11 cellular contexts compared by ENCODE assay signal in the genomic region with DNA sequence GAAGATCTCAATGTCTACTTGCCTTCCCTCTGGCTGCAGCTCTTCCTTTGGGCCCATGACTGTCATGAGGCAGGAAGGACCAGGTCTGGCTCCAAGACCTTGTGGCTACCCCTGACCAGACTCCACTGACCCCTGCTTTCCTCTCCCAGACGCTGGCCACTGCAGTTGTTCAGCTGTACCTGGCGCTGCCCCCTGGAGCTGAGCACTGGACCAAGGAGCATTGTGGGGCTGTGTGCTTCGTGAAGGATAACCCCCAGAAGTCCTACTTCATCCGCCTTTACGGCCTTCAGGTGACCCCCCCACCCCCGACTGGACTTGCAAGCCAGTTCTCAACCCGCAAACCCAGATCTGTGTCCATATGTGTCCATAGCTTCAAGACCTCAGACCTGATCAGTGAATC. TPM values are rescaled to one million over a fixed set of nuclear protein-coding genes. Genes with fewer than 3 reads are reported as not detected.
DNase-seq lines count a peak whose midpoint lies in the region; ATAC-seq and TF ChIP-seq lines count a peak whose summit lies in the region.
"Had no signal": no experiment of that assay in that cellular context is flagged by ENCODE, and none has a peak within 500 bp of the region (broad histone marks: within the 10 kb centered on the region; RNA-seq: fewer than 3 reads in every experiment).

No MANE protein-coding gene starts in this region.

- DNase-seq in activated CD8-positive, alpha-beta memory T cell treated with anti-CD3 and anti-CD28 coated beads, Interleukin-2, amount 10 ng/mL, durations not matched to agents 7 days and 5 days, result no peak
- DNase-seq in activated CD8-positive, alpha-beta memory T cell treated with anti-CD3 and anti-CD28 coated beads, Interleukin-2, amount 50 U/mL, for 4 hours, result no peak
- DNase-seq in effector memory CD8-positive, alpha-beta T cell, result no peak
- DNase-seq in stomach, result no peak
- DNase-seq in kidney tubule cell (ENCODE audit: low spot score), result no peak
- no peak for DNase-seq in AML-193 (lab: John Stamatoyannopoulos, UW)
- DNase-seq: activated CD4-positive, alpha-beta T cell treated with anti-CD3 and anti-CD28 coated beads, Interleukin-2, amount 50 U/mL, for 4 hours; NCI-H146 had no signal

- H3K9me3 ChIP-seq in OCI-LY1 (ENCODE audit: low read length) (no peaks in the 10 kb centered on the region), stomach (no peaks in the 10 kb centered on the region)

- TF ChIP-seq POLR2A in stomach (IDR thresholded peaks at IDR 0.05), result no peak

- peaks cover 31% of the 10 kb centered on the region for H3K4me1 ChIP-seq in OCI-LY1 (ENCODE audit: insufficient read depth, low read length, severe bottlenecking)
- H3K4me1 ChIP-seq in stomach, result no peaks in the 10 kb centered on the region

- H2AFZ ChIP-seq in OCI-LY1 (ENCODE audit: low read length), result no peak overlapping the region
- H2AFZ ChIP-seq: GM23338 had no signal

- peak overlapping the region; percentile 78 for H3K4me2 ChIP-seq in OCI-LY1 (ENCODE audit: low read length)
- H3K4me2 ChIP-seq: GM23338 had no signal

- H3K9ac ChIP-seq in OCI-LY1 (ENCODE audit: low read length), result peak overlapping the region; percentile 84

- peak overlapping the region; percentile 62 for H3K27ac ChIP-seq in OCI-LY1 (ENCODE audit: low read depth, low read length, poor library complexity, severe bottlenecking)
- H3K27ac ChIP-seq in stomach, result peak overlapping the region in 4 of 5 donors; percentile 26 to 74 (median 64)

- H3K79me2 ChIP-seq in OCI-LY1 (ENCODE audit: insufficient read depth, low read length), result no peaks in the 10 kb centered on the region

- CTCF ChIA-PET in activated CD8-positive, alpha-beta memory T cell treated with anti-CD3 and anti-CD28 coated beads, Interleukin-2, amount 10 ng/mL, durations not matched to agents 7 days and 5 days (lab: Charles Lee), result no interaction called here

- TF ChIP-seq EP300 in stomach (IDR thresholded peaks at IDR 0.05), result no peak

- H3K27me3 ChIP-seq in OCI-LY1 (ENCODE audit: insufficient read depth, low read length), result no peaks in the 10 kb centered on the region
- peaks cover 0 to 4% (median 0%) of the 10 kb centered on the region in 3 donors for H3K27me3 ChIP-seq in stomach

- H3K4me3 ChIP-seq in OCI-LY1 (ENCODE audit: low read depth, low read length, poor library complexity, severe bottlenecking) (peak overlapping the region; percentile 74), stomach (peak overlapping the region; percentile 14 to 33 (median 30))
- H3K4me3 ChIP-seq: GM23338 had no signal

- H3K9me3 Mint-ChIP-seq in activated CD8-positive, alpha-beta memory T cell treated with anti-CD3 and anti-CD28 coated beads, Interleukin-2, amount 10 ng/mL, durations not matched to agents 7 days and 5 days (ENCODE audit: low read depth), result no peaks in the 10 kb centered on the region
- no peaks in the 10 kb centered on the region for H3K9me3 Mint-ChIP-seq in effector memory CD8-positive, alpha-beta T cell
- H3K9me3 Mint-ChIP-seq: GM23338 had no signal

- peak overlapping the region; percentile 92 for H3K27ac Mint-ChIP-seq in activated CD8-positive, alpha-beta memory T cell treated with anti-CD3 and anti-CD28 coated beads, Interleukin-2, amount 10 ng/mL, durations not matched to agents 7 days and 5 days
- H3K27ac Mint-ChIP-seq in effector memory CD8-positive, alpha-beta T cell, result peak overlapping the region; percentile 97
- H3K27ac Mint-ChIP-seq: GM23338 had no signal

- intact Hi-C loops in stomach (cut with DNase I; ENCODE audit: low total_unique reads), result no loop called here

- H3K4me3 Mint-ChIP-seq in activated CD8-positive, alpha-beta memory T cell treated with anti-CD3 and anti-CD28 coated beads, Interleukin-2, amount 10 ng/mL, durations not matched to agents 7 days and 5 days, result peak overlapping the region; percentile 89
- H3K4me3 Mint-ChIP-seq in effector memory CD8-positive, alpha-beta T cell, result peak overlapping the region; percentile 96
- H3K4me3 Mint-ChIP-seq: GM23338 had no signal

- H3F3A ChIP-seq in OCI-LY1 (ENCODE audit: insufficient read depth, low read length), result no peaks in the 10 kb centered on the region

- no peaks in the 10 kb centered on the region for H4K20me1 ChIP-seq in OCI-LY1 (ENCODE audit: insufficient read depth, low read length)

- peaks cover 55% of the 10 kb centered on the region for H3K4me1 Mint-ChIP-seq in activated CD8-positive, alpha-beta memory T cell treated with anti-CD3 and anti-CD28 coated beads, Interleukin-2, amount 10 ng/mL, durations not matched to agents 7 days and 5 days
- peaks cover 40 to 51% of the 10 kb centered on the region in 2 donors for H3K4me1 Mint-ChIP-seq in effector memory CD8-positive, alpha-beta T cell (ENCODE audit: low read depth in 2 of 2)
- H3K4me1 Mint-ChIP-seq: GM23338 had no signal

- peaks cover 39% of the 10 kb centered on the region for H3K36me3 Mint-ChIP-seq in activated CD8-positive, alpha-beta memory T cell treated with anti-CD3 and anti-CD28 coated beads, Interleukin-2, amount 10 ng/mL, durations not matched to agents 7 days and 5 days
- H3K36me3 Mint-ChIP-seq in effector memory CD8-positive, alpha-beta T cell (ENCODE audit: insufficient read depth), result peaks cover 28% of the 10 kb centered on the region

- 40 to 72% (median 72%) methylated on average over 1 to 7 of the region's 7 CpGs for WGBS in stomach, 5 donors

- TF ChIP-seq CTCF in OCI-LY1 (IDR thresholded peaks at IDR 0.05; ENCODE audit: low read length) (no peak), stomach (IDR thresholded peaks at IDR 0.05) (no peak)

- peak; percentile 4 for ATAC-seq in activated CD8-positive, alpha-beta memory T cell treated with anti-CD3 and anti-CD28 coated beads, Interleukin-2, amount 10 ng/mL, durations not matched to agents 7 days and 5 days
- no peak for ATAC-seq in effector memory CD8-positive, alpha-beta T cell (replicated peaks)
- no peak for ATAC-seq in GM18498 (IDR thresholded peaks at IDR 0.05; ENCODE audit: unreplicated experiment)
- ATAC-seq: GM23338 had no signal

- H3K27me3 Mint-ChIP-seq in activated CD8-positive, alpha-beta memory T cell treated with anti-CD3 and anti-CD28 coated beads, Interleukin-2, amount 10 ng/mL, durations not matched to agents 7 days and 5 days, result no peaks in the 10 kb centered on the region
- no peaks in the 10 kb centered on the region for H3K27me3 Mint-ChIP-seq in effector memory CD8-positive, alpha-beta T cell

- peaks cover 33% of the 10 kb centered on the region; the same call in 1 of the 2 replicates for H3K36me3 ChIP-seq in OCI-LY1 (ENCODE audit: insufficient read depth, low read length)
- H3K36me3 ChIP-seq in stomach, result no peaks in the 10 kb centered on the region

- no peaks in the 10 kb centered on the region for H3K9me2 ChIP-seq in OCI-LY1 (ENCODE audit: low read depth, low read length)

RNA-seq across cellular contexts. Expression of a gene that starts 0.5 kb away (rescaled TPM):
- total RNA-seq in activated CD8-positive, alpha-beta memory T cell treated with anti-CD3 and anti-CD28 coated beads, Interleukin-2, amount 10 ng/mL, durations not matched to agents 7 days and 5 days, result 100 to 1,000 TPM; 138 to 161 TPM
- total RNA-seq in stomach, result 1 to 10 TPM; 2.3 to 8.4 (median 4.1) TPM
- 1 to 10 TPM; 3.7 to 6.2 (median 4.9) TPM for polyA plus RNA-seq in stomach

RNA-seq across cellular contexts. Expression of a gene that starts 12.4 kb away (rescaled TPM):
- 10 to 100 TPM; 40.1 to 41.4 TPM for total RNA-seq in activated CD8-positive, alpha-beta memory T cell treated with anti-CD3 and anti-CD28 coated beads, Interleukin-2, amount 10 ng/mL, durations not matched to agents 7 days and 5 days
- 1 to 10 TPM; 1.8 to 5.5 (median 4.5) TPM for total RNA-seq in stomach
- polyA plus RNA-seq in stomach, result 1 to 10 TPM; 3.4 to 4.7 (median 3.7) TPM

Comparison
In these comparisons a context has a peak if more than half of its experiments do, and no peak if none do; other contexts are left out.
1. RNA of a gene that starts 0.5 kb away (total RNA-seq): 138 to 161 TPM in activated CD8-positive, alpha-beta memory T cell treated with anti-CD3 and anti-CD28 coated beads, Interleukin-2, amount 10 ng/mL, durations not matched to agents 7 days and 5 days; 2.3 to 8.4 TPM in stomach; every median in the first group is over 10 times any median in the second.
2. RNA of a gene that starts 12.4 kb away (total RNA-seq): 40.1 to 41.4 TPM in activated CD8-positive, alpha-beta memory T cell treated with anti-CD3 and anti-CD28 coated beads, Interleukin-2, amount 10 ng/mL, durations not matched to agents 7 days and 5 days; 1.8 to 5.5 TPM in stomach; every median in the first group is over 4 times any median in the second.